Comparison of ENCODE assay signal across 18 cellular contexts in genomic region chr1:201555593-201555945, GRCh38. TPM values are rescaled to one million over a fixed set of nuclear protein-coding genes. Genes with fewer than 3 reads are reported as not detected.
A peak's percentile ranks its signal among the peaks of the same experiment; 100 is the strongest.
DNase-seq lines count a peak whose midpoint lies in the region; ATAC-seq and TF ChIP-seq lines count a peak whose summit lies in the region.
"Had no signal": no experiment of that assay in that cellular context is flagged by ENCODE, and none has a peak within 500 bp of the region (broad histone marks: within the 10 kb centered on the region; RNA-seq: fewer than 3 reads in every experiment).

No MANE protein-coding gene starts in this region.

- CTCF ChIA-PET in T-cell (lab: Charles Lee) = interaction anchor here in 1 of 2 donors (0.6 to 1.0 kb wide), 3 partner anchors 111 to 566 kb away, joined by 3 to 5 read pairs (median 3); no protein-coding TSS in a partner anchor

- POLR2A ChIA-PET in T-cell (lab: Charles Lee) = no interaction called here

- WGBS in esophagus squamous epithelium, 2 donors = 69 to 74% methylated on average over 5 to 6 of the region's 9 CpGs
- WGBS in psoas muscle, 3 donors = 77 to 83% (median 78%) methylated on average over 9 of the region's 9 CpGs

- peaks cover 0 to 3% of the 10 kb centered on the region in 2 donors for H3K27me3 Mint-ChIP-seq in T-cell

- H3K27ac ChIP-seq in esophagus squamous epithelium (peak overlapping the region in 3 of 4 donors; percentile 57 to 67 (median 63)), psoas muscle (peak overlapping the region; percentile 60)
- H3K27ac ChIP-seq: RWPE1 had no signal

- no peak overlapping the region for H3K4me3 Mint-ChIP-seq in T-cell
- H3K4me3 Mint-ChIP-seq: CD4-positive, CD25-positive, alpha-beta regulatory T cell had no signal

- H3K27ac Mint-ChIP-seq in T-cell = no peak overlapping the region

- TF ChIP-seq CTCF in esophagus squamous epithelium (IDR thresholded peaks at IDR 0.05) (no peak), psoas muscle (IDR thresholded peaks at IDR 0.05) (no peak)

- peaks cover 0 to 4% (median 0%) of the 10 kb centered on the region in 4 donors for H3K27me3 ChIP-seq in esophagus squamous epithelium
- H3K27me3 ChIP-seq in psoas muscle (ENCODE audit: insufficient read depth in 3 of 3, low read length in 2 of 3) = no peaks in the 10 kb centered on the region

- H3K4me1 ChIP-seq in esophagus squamous epithelium (peaks cover 5 to 72% (median 33%) of the 10 kb centered on the region in 3 donors), psoas muscle (no peaks in the 10 kb centered on the region)

- ATAC-seq in psoas muscle (no peak), HG02870 (IDR thresholded peaks at IDR 0.05; ENCODE audit: unreplicated experiment) (no peak), T-cell (replicated peaks in 1 of 4) (no peak)
- ATAC-seq: HCT116 had no signal

- H3K36me3 ChIP-seq in esophagus squamous epithelium (no peaks in the 10 kb centered on the region), psoas muscle (ENCODE audit: insufficient read depth in 1 of 2, low read depth in 1 of 2) (no peaks in the 10 kb centered on the region)

- H3K4me1 Mint-ChIP-seq in T-cell = peaks cover 2 to 7% (median 4%) of the 10 kb centered on the region in 3 donors

- H3K9me3 ChIP-seq in esophagus squamous epithelium (no peaks in the 10 kb centered on the region), psoas muscle (no peaks in the 10 kb centered on the region)

- no peak for TF ChIP-seq POLR2A in esophagus squamous epithelium (IDR thresholded peaks at IDR 0.05)

- DNase-seq in A172 (ENCODE audit: low spot score) (peak; percentile 29), esophagus squamous epithelium (lab: John Stamatoyannopoulos, UW) (no peak), psoas muscle (no peak), GOT3 (lab: John Stamatoyannopoulos, UW) (no peak), T-cell (no peak), dedifferentiated amniotic fluid mesenchymal stem cell (ENCODE audit: extremely low spot score) (no peak)
- peak; percentile 26 for DNase-seq in Jurkat, Clone E6-1 (ENCODE audit: low read depth, low spot score)
- DNase-seq: Calu3; CD4-positive, CD25-positive, alpha-beta regulatory T cell; MV-4-11; NCI-H1436 treated with DMSO at 0.1 percent for 48 hours; NCI-H2081; NCI-H2227 treated with DMSO at 0.1 percent for 48 hours; NCI-H526; NK-92 treated with Interleukin-12 subunit alpha and Interleukin-12 subunit beta, amount 100 ng/mL, for 24 hours had no signal

- no peak overlapping the region for H3K4me3 ChIP-seq in Jurkat, Clone E6-1 (ENCODE audit: low read length)
- H3K4me3 ChIP-seq in esophagus squamous epithelium (no peak overlapping the region), psoas muscle (no peak overlapping the region)

- no peaks in the 10 kb centered on the region for H3K36me3 Mint-ChIP-seq in T-cell
- H3K36me3 Mint-ChIP-seq: CD4-positive, CD25-positive, alpha-beta regulatory T cell had no signal

- no peaks in the 10 kb centered on the region for H3K9me3 Mint-ChIP-seq in T-cell
- H3K9me3 Mint-ChIP-seq: CD4-positive, CD25-positive, alpha-beta regulatory T cell had no signal

- intact Hi-C loops in esophagus squamous epithelium (cut with DNase I) (loop anchor here (5.0 kb wide), 1 partner anchor 237 kb away; no protein-coding TSS in a partner anchor), psoas muscle (cut with DNase I) (loop anchor here in 1 of 2 donors (5.0 kb wide), 1 partner anchor 237 kb away; no protein-coding TSS in a partner anchor)

RNA-seq across cellular contexts. Expression of gene NAV1, which starts 16.6 kb away (rescaled TPM):
- 29.7 and 40.3 TPM in 2 replicates for total RNA-seq in A172 (2014; rRNA removed; shearing (Covaris generic))
- 2.8 TPM for polyA plus RNA-seq in Jurkat, Clone E6-1 (2012; ENCODE audit: insufficient read depth, insufficient read length)
- 10 to 100 TPM; 18.1 to 25.5 (median 21.0) TPM for total RNA-seq in esophagus squamous epithelium
- 10 to 100 TPM in 3 of 4 donors, 1 to 10 TPM in 1; 8.4 to 13.3 (median 11.3) TPM for total RNA-seq in psoas muscle
- 1 to 10 TPM; 1.8 to 3.1 (median 1.8) TPM for polyA plus RNA-seq in psoas muscle
- 1 to 10 TPM; 2.8 to 6.9 (median 4.7) TPM for total RNA-seq in T-cell

RNA-seq across cellular contexts. Expression of gene CSRP1, which starts 48.6 kb away (rescaled TPM):
- 573 and 611 TPM in 2 replicates for total RNA-seq in A172 (2014; rRNA removed; shearing (Covaris generic))
- polyA plus RNA-seq in Jurkat, Clone E6-1 (2012; ENCODE audit: insufficient read depth, insufficient read length) = 44.8 TPM
- total RNA-seq in esophagus squamous epithelium (1,000 to 10,000 TPM in 1 of 4 donors, 100 to 1,000 TPM in 3; 243 to 1,044 (median 363) TPM), psoas muscle (10 to 100 TPM; 14.7 to 27.7 (median 24.3) TPM), T-cell (10 to 100 TPM; 35.0 to 47.2 (median 36.8) TPM)
- polyA plus RNA-seq in psoas muscle = 10 to 100 TPM; 21.1 to 26.4 (median 23.2) TPM

Comparison
In these comparisons a context has a peak if more than half of its experiments do, and no peak if none do; other contexts are left out.
1. DNase-seq: peak in A172 (single experiment) and Jurkat, Clone E6-1 (single experiment); none in esophagus squamous epithelium (single experiment), psoas muscle (0 of 2), GOT3 (single experiment), T-cell (0 of 34) and dedifferentiated amniotic fluid mesenchymal stem cell (single experiment).
2. RNA of gene CSRP1, which starts 48.6 kb away (total RNA-seq): 573 to 611 TPM in A172 and 243 to 1,044 TPM in esophagus squamous epithelium; 35.0 to 47.2 TPM in T-cell and 14.7 to 27.7 TPM in psoas muscle; every median in the first group is over 4 times any median in the second.